Comparison of ENCODE assay signal across 8 cellular contexts in the genomic region with DNA sequence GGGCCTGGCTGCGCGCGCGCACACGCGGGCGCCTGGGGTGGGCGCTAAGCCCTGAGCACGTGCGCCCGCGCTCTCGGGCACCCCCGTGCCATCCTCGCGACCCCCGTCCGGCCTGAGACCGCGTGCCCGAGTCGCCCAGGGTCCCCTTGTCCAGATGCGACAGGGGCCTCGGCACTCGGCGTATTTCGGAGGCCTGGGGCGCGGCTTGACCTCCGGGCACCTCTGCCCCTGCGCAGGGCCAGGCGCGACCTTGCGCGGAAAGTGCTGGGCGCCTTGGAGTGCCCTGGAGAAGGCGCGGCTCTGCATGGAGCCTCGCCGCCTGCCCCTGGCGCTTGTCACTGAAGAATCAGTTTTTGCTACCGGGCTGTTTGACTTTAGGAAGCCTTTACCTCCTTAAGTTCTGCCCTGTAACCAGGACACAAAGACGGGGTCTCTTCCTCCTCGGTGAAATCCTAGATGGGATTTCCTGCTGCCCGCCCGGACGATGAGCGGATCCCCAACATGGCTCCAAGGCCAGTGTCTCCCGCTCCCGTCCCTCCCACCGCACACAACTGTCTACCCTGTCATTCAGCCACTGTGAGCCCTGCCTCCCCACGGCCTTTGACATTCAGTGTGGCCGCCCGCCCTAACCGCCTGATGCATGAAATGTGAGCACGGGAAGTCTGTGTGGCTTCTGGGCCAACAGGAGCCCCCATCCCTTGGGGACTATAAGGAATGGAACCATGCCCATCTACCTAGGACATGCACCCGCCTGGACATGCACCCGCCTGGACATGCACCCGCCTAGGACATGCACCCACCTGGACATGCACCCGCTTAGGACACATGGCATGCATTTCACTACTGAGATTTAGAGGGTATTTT. TPM values are rescaled to one million over a fixed set of nuclear protein-coding genes. Genes with fewer than 3 reads are reported as not detected.
A peak's percentile ranks its signal among the peaks of the same experiment; 100 is the strongest.
DNase-seq lines count a peak whose midpoint lies in the region; ATAC-seq and TF ChIP-seq lines count a peak whose summit lies in the region.

No MANE protein-coding gene starts in this region.

- H3K4me1 ChIP-seq in lung (ENCODE audit: control insufficient read depth in 2 of 2, insufficient read depth in 2 of 2, low read length in 2 of 2): peaks cover 0 to 10% of the 10 kb centered on the region in 2 donors
- H3K4me1 ChIP-seq in uterus: peaks cover 0 to 5% of the 10 kb centered on the region in 2 donors

- no peak for TF ChIP-seq POLR2A in uterus (IDR thresholded peaks at IDR 0.05)

- peaks cover 9% of the 10 kb centered on the region for H3K27me3 Mint-ChIP-seq in stimulated activated naive CD8-positive, alpha-beta T cell treated with anti-CD3 and anti-CD28 coated beads, Interleukin-15, Interleukin-2, amounts not matched to agents 100 ng/mL and 50 ng/mL, for 24 hours

- H3K9me3 ChIP-seq in lung (ENCODE audit: control insufficient read depth in 2 of 2, insufficient read depth in 1 of 2, low read length in 1 of 2) (no peaks in the 10 kb centered on the region), uterus (no peaks in the 10 kb centered on the region)

- H3K27ac Mint-ChIP-seq in stimulated activated naive CD8-positive, alpha-beta T cell treated with anti-CD3 and anti-CD28 coated beads, Interleukin-15, Interleukin-2, amounts not matched to agents 100 ng/mL and 50 ng/mL, for 24 hours: no peak overlapping the region

- no peak for DNase-seq in stimulated activated naive CD8-positive, alpha-beta T cell treated with anti-CD3 and anti-CD28 coated beads, Interleukin-15, Interleukin-2, amounts not matched to agents 100 U/mL and 50 U/mL, for 24 hours
- no peak for DNase-seq in brain microvascular endothelial cell
- DNase-seq in lung (ENCODE audit: low spot score): no peak
- DNase-seq in uterus: no peak
- DNase-seq in CD1c-positive myeloid dendritic cell (ENCODE audit: extremely low spot score): no peak
- DNase-seq in glomerular visceral epithelial cell (ENCODE audit: extremely low spot score): no peak
- no peak for DNase-seq in central memory CD4-positive, alpha-beta T cell

- 23 to 26% methylated on average over 40 to 60 of the region's 60 CpGs for WGBS in lung, 2 donors

- H3K9me3 Mint-ChIP-seq in stimulated activated naive CD8-positive, alpha-beta T cell treated with anti-CD3 and anti-CD28 coated beads, Interleukin-15, Interleukin-2, amounts not matched to agents 100 ng/mL and 50 ng/mL, for 24 hours: no peaks in the 10 kb centered on the region

- no peaks in the 10 kb centered on the region for H3K36me3 Mint-ChIP-seq in stimulated activated naive CD8-positive, alpha-beta T cell treated with anti-CD3 and anti-CD28 coated beads, Interleukin-15, Interleukin-2, amounts not matched to agents 100 ng/mL and 50 ng/mL, for 24 hours (ENCODE audit: low read depth)

- in situ Hi-C loops in brain microvascular endothelial cell (cut with HindIII; ENCODE audit: low pct_ligation_motif_present, low sequenced_read_pairs): no loop called here

- intact Hi-C loops in uterus (cut with DNase I; ENCODE audit: low total_unique reads): no loop called here

- no peak for ATAC-seq in stimulated activated naive CD8-positive, alpha-beta T cell treated with anti-CD3 and anti-CD28 coated beads, Interleukin-15, Interleukin-2, amounts not matched to agents 100 U/mL and 50 U/mL, for 24 hours
- ATAC-seq in lung (ENCODE audit: insufficient read depth, low FRiP score): peak; percentile 31

- H3K4me1 Mint-ChIP-seq in stimulated activated naive CD8-positive, alpha-beta T cell treated with anti-CD3 and anti-CD28 coated beads, Interleukin-15, Interleukin-2, amounts not matched to agents 100 ng/mL and 50 ng/mL, for 24 hours (ENCODE audit: low read depth): peaks cover 19% of the 10 kb centered on the region

- H3K36me3 ChIP-seq in brain microvascular endothelial cell (replicated peaks): no peaks in the 10 kb centered on the region
- no peaks in the 10 kb centered on the region for H3K36me3 ChIP-seq in lung (ENCODE audit: control insufficient read depth in 2 of 2, insufficient read depth in 2 of 2, low read length in 2 of 2)
- H3K36me3 ChIP-seq in uterus: no peaks in the 10 kb centered on the region

- H3K4me3 Mint-ChIP-seq in stimulated activated naive CD8-positive, alpha-beta T cell treated with anti-CD3 and anti-CD28 coated beads, Interleukin-15, Interleukin-2, amounts not matched to agents 100 ng/mL and 50 ng/mL, for 24 hours: peak overlapping the region; percentile 68

- peak overlapping the region; percentile 72 for H3K4me3 ChIP-seq in brain microvascular endothelial cell (ENCODE audit: low read depth, low read length)
- H3K4me3 ChIP-seq in lung: peak overlapping the region; percentile 66
- H3K4me3 ChIP-seq in uterus: peak overlapping the region; percentile 64 to 92

- TF ChIP-seq CTCF in brain microvascular endothelial cell (IDR thresholded peaks at IDR 0.05; ENCODE audit: low read depth, low read length, missing control alignments) (no peak), lung (IDR thresholded peaks at IDR 0.05; ENCODE audit: control extremely low read depth, extremely low read depth) (no peak), uterus (IDR thresholded peaks at IDR 0.05) (no peak)

- H3K27me3 ChIP-seq in brain microvascular endothelial cell (replicated peaks) (no peaks in the 10 kb centered on the region), lung (ENCODE audit: control insufficient read depth, insufficient read depth) (no peaks in the 10 kb centered on the region), uterus (no peaks in the 10 kb centered on the region)

- no peak overlapping the region for H3K27ac ChIP-seq in brain microvascular endothelial cell
- peak overlapping the region; percentile 56 to 87 for H3K27ac ChIP-seq in lung (ENCODE audit: low read depth in 1 of 2, low read length in 1 of 2)
- H3K27ac ChIP-seq in uterus: peak overlapping the region; percentile 49 to 78

RNA-seq across cellular contexts. Expression of gene STK32C, which starts 1.1 kb away (rescaled TPM):
- total RNA-seq in lung (10 to 100 TPM in 1 of 2 donors, 1 to 10 TPM in 1; 5.1 to 22.0 TPM), uterus (10 to 100 TPM in 1 of 4 donors, 1 to 10 TPM in 2, under 1 TPM in 1; 0.51 to 17.2 (median 3.2) TPM)
- polyA plus RNA-seq in lung: 10 to 100 TPM; 15.7 to 16.9 TPM

RNA-seq across cellular contexts. Expression of gene LRRC27, which starts 23.2 kb away (rescaled TPM):
- total RNA-seq in lung (10 to 100 TPM; 16.1 to 25.5 TPM), uterus (10 to 100 TPM in 3 of 4 donors, under 1 TPM in 1; 0.59 to 32.6 (median 15.3) TPM)
- 10 to 100 TPM in 1 of 2 donors, 1 to 10 TPM in 1; 5.8 to 18.3 TPM for polyA plus RNA-seq in lung
